ENCODE assay signal across 1 cellular context in the genomic region with DNA sequence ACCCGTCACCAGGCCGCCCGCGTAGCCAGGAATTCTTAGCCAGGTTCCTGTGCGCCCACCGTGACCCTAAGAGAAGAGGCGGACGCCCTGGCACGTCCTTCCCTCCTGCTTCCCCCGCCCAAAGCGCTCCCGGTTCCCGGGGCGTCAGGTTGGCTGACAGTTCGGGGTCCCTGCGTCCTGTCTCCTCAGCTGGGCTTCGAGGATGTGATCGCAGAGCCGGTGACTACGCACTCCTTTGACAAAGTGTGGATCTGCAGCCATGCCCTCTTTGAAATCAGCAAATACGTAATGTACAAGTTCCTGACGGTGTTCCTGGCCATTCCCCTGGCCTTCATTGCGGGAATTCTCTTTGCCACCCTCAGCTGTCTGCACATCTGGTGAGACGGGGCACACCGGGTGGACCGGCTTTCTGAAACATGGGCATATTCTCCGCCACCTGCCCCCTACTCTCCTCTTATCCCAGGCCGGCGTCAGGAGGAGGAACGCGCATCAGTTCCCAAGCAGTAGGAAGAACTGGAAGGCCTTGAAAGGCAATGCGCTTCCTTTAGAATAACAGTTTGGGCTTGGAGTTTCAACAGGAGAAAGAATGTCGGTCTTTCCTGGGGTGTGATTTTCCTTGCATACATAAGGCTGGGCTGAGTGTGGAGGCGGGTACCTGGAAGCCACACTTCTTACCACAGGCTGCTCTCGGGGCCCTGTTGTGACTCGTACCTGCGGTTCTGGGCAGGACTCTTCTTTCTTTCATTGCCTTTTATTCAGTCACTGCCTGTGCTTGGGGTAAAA.
TF ChIP-seq lines count a peak whose summit lies in the region.

No MANE protein-coding gene starts in this region.

TF ChIP-seq in K562, 482 proteins besides CTCF, POLR2A, EP300 and RAD21 (continues in another document):
- TF ChIP-seq ZNF780A (CRISPR knock-in tag; IDR thresholded peaks at IDR 0.05) (no peak), ADNP (tag; IDR thresholded peaks at IDR 0.05) (no peak), THRAP3 (IDR thresholded peaks at IDR 0.05; ENCODE audit: borderline replicate concordance) (no peak), POLR2H (tag; IDR thresholded peaks at IDR 0.05; ENCODE audit: low read depth) (no peak), EHMT2 (IDR thresholded peaks at IDR 0.05) (no peak), ZNF584 (CRISPR knock-in tag; IDR thresholded peaks at IDR 0.05; ENCODE audit: low read depth) (no peak; the same call in 1 of the 2 replicates), SAFB2 (IDR thresholded peaks at IDR 0.05; ENCODE audit: borderline replicate concordance, low read depth, low read length, severe bottlenecking) (no peak), HDGF (IDR thresholded peaks at IDR 0.05) (no peak; the same call in 1 of the 2 replicates), CREB1 (IDR thresholded peaks at IDR 0.05) (no peak), CREB1 (CRISPR knock-in tag; IDR thresholded peaks at IDR 0.05) (peak; percentile 30; the same call in 1 of the 2 replicates), TBL1XR1 (IDR thresholded peaks at IDR 0.05; ENCODE audit: low read length in 2 of 2) (no peak), RBBP5 (IDR thresholded peaks at IDR 0.05; ENCODE audit: borderline replicate concordance, insufficient read depth, low read length, poor library complexity, severe bottlenecking) (peak; percentile 81), NCOA2 (IDR thresholded peaks at IDR 0.05; ENCODE audit: partially characterized antibody in 2 of 2) (no peak), TFAM (CRISPR knock-in tag; conservative IDR thresholded peaks at IDR 0.05) (no peak), SRSF7 (optimal IDR thresholded peaks at IDR 0.05; ENCODE audit: low read depth, low read length) (no peak), NCOA1 (IDR thresholded peaks at IDR 0.05; ENCODE audit: low read depth) (no peak), PRPF4 (IDR thresholded peaks at IDR 0.05; ENCODE audit: insufficient read depth, low read depth, low read length, poor library complexity, severe bottlenecking) (no peak), MED1 (CRISPR knock-in tag; IDR thresholded peaks at IDR 0.05; ENCODE audit: borderline replicate concordance) (no peak), PML (IDR thresholded peaks at IDR 0.05; ENCODE audit: low read length) (no peak), CAMTA2 (CRISPR knock-in tag; conservative IDR thresholded peaks at IDR 0.05) (no peak), C11orf30 (IDR thresholded peaks at IDR 0.05; ENCODE audit: low read depth) (no peak), ZNF695 (CRISPR knock-in tag; IDR thresholded peaks at IDR 0.05) (0 out of 2 replicates have a peak, but pooled peaks have one; percentile 64)
- TF ChIP-seq, protein P1, sequence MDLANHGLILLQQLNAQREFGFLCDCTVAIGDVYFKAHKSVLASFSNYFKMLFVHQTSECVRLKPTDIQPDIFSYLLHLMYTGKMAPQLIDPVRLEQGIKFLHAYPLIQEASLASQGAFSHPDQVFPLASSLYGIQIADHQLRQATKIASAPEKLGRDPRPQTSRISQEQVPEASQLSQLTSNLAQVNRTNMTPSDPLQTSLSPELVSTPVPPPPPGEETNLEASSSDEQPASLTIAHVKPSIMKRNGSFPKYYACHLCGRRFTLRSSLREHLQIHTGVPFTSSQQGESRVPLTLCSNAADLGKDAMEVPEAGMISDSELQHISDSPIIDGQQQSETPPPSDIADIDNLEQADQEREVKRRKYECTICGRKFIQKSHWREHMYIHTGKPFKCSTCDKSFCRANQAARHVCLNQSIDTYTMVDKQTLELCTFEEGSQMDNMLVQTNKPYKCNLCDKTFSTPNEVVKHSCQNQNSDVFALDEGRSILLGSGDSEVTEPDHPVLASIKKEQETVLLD (IDR thresholded peaks at IDR 0.05) = no peak
- TF ChIP-seq, protein P2, sequence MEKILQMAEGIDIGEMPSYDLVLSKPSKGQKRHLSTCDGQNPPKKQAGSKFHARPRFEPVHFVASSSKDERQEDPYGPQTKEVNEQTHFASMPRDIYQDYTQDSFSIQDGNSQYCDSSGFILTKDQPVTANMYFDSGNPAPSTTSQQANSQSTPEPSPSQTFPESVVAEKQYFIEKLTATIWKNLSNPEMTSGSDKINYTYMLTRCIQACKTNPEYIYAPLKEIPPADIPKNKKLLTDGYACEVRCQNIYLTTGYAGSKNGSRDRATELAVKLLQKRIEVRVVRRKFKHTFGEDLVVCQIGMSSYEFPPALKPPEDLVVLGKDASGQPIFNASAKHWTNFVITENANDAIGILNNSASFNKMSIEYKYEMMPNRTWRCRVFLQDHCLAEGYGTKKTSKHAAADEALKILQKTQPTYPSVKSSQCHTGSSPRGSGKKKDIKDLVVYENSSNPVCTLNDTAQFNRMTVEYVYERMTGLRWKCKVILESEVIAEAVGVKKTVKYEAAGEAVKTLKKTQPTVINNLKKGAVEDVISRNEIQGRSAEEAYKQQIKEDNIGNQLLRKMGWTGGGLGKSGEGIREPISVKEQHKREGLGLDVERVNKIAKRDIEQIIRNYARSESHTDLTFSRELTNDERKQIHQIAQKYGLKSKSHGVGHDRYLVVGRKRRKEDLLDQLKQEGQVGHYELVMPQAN (IDR thresholded peaks at IDR 0.05; ENCODE audit: borderline replicate concordance) = 0 out of 2 replicates have a peak, but pooled peaks have one; percentile 41
- TF ChIP-seq, protein P3, sequence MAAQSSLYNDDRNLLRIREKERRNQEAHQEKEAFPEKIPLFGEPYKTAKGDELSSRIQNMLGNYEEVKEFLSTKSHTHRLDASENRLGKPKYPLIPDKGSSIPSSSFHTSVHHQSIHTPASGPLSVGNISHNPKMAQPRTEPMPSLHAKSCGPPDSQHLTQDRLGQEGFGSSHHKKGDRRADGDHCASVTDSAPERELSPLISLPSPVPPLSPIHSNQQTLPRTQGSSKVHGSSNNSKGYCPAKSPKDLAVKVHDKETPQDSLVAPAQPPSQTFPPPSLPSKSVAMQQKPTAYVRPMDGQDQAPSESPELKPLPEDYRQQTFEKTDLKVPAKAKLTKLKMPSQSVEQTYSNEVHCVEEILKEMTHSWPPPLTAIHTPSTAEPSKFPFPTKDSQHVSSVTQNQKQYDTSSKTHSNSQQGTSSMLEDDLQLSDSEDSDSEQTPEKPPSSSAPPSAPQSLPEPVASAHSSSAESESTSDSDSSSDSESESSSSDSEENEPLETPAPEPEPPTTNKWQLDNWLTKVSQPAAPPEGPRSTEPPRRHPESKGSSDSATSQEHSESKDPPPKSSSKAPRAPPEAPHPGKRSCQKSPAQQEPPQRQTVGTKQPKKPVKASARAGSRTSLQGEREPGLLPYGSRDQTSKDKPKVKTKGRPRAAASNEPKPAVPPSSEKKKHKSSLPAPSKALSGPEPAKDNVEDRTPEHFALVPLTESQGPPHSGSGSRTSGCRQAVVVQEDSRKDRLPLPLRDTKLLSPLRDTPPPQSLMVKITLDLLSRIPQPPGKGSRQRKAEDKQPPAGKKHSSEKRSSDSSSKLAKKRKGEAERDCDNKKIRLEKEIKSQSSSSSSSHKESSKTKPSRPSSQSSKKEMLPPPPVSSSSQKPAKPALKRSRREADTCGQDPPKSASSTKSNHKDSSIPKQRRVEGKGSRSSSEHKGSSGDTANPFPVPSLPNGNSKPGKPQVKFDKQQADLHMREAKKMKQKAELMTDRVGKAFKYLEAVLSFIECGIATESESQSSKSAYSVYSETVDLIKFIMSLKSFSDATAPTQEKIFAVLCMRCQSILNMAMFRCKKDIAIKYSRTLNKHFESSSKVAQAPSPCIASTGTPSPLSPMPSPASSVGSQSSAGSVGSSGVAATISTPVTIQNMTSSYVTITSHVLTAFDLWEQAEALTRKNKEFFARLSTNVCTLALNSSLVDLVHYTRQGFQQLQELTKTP (IDR thresholded peaks at IDR 0.05; ENCODE audit: low read depth in 1 of 2, partially characterized antibody in 2 of 2) = peak in 1 of 2 experiments; percentile 8
- TF ChIP-seq, protein P4, sequence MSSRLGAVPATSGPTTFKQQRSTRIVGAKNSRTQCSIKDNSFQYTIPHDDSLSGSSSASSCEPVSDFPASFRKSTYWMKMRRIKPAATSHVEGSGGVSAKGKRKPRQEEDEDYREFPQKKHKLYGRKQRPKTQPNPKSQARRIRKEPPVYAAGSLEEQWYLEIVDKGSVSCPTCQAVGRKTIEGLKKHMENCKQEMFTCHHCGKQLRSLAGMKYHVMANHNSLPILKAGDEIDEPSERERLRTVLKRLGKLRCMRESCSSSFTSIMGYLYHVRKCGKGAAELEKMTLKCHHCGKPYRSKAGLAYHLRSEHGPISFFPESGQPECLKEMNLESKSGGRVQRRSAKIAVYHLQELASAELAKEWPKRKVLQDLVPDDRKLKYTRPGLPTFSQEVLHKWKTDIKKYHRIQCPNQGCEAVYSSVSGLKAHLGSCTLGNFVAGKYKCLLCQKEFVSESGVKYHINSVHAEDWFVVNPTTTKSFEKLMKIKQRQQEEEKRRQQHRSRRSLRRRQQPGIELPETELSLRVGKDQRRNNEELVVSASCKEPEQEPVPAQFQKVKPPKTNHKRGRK (tag; IDR thresholded peaks at IDR 0.05) = no peak
- TF ChIP-seq, protein P5, sequence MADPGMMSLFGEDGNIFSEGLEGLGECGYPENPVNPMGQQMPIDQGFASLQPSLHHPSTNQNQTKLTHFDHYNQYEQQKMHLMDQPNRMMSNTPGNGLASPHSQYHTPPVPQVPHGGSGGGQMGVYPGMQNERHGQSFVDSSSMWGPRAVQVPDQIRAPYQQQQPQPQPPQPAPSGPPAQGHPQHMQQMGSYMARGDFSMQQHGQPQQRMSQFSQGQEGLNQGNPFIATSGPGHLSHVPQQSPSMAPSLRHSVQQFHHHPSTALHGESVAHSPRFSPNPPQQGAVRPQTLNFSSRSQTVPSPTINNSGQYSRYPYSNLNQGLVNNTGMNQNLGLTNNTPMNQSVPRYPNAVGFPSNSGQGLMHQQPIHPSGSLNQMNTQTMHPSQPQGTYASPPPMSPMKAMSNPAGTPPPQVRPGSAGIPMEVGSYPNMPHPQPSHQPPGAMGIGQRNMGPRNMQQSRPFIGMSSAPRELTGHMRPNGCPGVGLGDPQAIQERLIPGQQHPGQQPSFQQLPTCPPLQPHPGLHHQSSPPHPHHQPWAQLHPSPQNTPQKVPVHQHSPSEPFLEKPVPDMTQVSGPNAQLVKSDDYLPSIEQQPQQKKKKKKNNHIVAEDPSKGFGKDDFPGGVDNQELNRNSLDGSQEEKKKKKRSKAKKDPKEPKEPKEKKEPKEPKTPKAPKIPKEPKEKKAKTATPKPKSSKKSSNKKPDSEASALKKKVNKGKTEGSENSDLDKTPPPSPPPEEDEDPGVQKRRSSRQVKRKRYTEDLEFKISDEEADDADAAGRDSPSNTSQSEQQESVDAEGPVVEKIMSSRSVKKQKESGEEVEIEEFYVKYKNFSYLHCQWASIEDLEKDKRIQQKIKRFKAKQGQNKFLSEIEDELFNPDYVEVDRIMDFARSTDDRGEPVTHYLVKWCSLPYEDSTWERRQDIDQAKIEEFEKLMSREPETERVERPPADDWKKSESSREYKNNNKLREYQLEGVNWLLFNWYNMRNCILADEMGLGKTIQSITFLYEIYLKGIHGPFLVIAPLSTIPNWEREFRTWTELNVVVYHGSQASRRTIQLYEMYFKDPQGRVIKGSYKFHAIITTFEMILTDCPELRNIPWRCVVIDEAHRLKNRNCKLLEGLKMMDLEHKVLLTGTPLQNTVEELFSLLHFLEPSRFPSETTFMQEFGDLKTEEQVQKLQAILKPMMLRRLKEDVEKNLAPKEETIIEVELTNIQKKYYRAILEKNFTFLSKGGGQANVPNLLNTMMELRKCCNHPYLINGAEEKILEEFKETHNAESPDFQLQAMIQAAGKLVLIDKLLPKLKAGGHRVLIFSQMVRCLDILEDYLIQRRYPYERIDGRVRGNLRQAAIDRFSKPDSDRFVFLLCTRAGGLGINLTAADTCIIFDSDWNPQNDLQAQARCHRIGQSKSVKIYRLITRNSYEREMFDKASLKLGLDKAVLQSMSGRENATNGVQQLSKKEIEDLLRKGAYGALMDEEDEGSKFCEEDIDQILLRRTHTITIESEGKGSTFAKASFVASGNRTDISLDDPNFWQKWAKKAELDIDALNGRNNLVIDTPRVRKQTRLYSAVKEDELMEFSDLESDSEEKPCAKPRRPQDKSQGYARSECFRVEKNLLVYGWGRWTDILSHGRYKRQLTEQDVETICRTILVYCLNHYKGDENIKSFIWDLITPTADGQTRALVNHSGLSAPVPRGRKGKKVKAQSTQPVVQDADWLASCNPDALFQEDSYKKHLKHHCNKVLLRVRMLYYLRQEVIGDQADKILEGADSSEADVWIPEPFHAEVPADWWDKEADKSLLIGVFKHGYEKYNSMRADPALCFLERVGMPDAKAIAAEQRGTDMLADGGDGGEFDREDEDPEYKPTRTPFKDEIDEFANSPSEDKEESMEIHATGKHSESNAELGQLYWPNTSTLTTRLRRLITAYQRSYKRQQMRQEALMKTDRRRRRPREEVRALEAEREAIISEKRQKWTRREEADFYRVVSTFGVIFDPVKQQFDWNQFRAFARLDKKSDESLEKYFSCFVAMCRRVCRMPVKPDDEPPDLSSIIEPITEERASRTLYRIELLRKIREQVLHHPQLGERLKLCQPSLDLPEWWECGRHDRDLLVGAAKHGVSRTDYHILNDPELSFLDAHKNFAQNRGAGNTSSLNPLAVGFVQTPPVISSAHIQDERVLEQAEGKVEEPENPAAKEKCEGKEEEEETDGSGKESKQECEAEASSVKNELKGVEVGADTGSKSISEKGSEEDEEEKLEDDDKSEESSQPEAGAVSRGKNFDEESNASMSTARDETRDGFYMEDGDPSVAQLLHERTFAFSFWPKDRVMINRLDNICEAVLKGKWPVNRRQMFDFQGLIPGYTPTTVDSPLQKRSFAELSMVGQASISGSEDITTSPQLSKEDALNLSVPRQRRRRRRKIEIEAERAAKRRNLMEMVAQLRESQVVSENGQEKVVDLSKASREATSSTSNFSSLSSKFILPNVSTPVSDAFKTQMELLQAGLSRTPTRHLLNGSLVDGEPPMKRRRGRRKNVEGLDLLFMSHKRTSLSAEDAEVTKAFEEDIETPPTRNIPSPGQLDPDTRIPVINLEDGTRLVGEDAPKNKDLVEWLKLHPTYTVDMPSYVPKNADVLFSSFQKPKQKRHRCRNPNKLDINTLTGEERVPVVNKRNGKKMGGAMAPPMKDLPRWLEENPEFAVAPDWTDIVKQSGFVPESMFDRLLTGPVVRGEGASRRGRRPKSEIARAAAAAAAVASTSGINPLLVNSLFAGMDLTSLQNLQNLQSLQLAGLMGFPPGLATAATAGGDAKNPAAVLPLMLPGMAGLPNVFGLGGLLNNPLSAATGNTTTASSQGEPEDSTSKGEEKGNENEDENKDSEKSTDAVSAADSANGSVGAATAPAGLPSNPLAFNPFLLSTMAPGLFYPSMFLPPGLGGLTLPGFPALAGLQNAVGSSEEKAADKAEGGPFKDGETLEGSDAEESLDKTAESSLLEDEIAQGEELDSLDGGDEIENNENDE (IDR thresholded peaks at IDR 0.05; ENCODE audit: low read depth, low read length) = no peak
- TF ChIP-seq, protein P6, sequence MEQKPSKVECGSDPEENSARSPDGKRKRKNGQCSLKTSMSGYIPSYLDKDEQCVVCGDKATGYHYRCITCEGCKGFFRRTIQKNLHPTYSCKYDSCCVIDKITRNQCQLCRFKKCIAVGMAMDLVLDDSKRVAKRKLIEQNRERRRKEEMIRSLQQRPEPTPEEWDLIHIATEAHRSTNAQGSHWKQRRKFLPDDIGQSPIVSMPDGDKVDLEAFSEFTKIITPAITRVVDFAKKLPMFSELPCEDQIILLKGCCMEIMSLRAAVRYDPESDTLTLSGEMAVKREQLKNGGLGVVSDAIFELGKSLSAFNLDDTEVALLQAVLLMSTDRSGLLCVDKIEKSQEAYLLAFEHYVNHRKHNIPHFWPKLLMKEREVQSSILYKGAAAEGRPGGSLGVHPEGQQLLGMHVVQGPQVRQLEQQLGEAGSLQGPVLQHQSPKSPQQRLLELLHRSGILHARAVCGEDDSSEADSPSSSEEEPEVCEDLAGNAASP (IDR thresholded peaks at IDR 0.05) = no peak
